22 cellular contexts compared by ENCODE assay signal in the genomic region with DNA sequence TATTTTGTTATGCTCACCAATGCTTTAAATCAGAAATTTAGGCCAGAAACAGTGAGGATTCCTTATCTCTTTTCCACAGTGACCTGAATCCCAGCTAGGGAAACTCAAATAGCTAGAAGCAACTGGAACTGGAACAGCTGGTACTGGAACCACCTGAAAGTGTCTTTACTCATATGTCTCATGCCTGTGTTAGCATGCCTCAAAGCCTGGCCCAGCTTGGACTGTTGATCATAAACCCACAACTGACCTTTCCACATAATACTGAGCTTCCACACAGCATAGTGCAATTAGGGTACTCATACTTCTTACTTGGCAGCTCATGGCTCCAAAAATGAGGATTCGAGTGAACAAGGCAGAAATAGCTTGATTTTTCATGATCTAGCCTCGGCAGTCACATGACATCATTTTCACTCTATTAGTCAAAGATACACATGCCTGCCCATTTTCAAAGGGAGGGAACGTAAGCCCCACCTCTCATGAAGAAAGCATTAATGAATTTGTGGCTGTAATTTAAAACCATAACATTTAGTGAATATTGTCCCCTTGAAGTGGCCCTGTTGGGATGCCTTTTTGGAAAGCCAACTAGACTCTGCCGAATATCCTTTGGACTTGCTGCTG.
DNase-seq lines count a peak whose midpoint lies in the region; ATAC-seq, FAIRE-seq and TF ChIP-seq lines count a peak whose summit lies in the region.
"Had no signal": no experiment of that assay in that cellular context is flagged by ENCODE, and none has a peak within 500 bp of the region (broad histone marks: within the 10 kb centered on the region; RNA-seq: fewer than 3 reads in every experiment).

No MANE protein-coding gene starts in this region.

- peaks cover 4% of the 10 kb centered on the region for H3K4me1 Mint-ChIP-seq in activated T-cell treated with anti-CD3 and anti-CD28 coated beads, Interleukin-2, amount 50 U/mL, for 4 hours (ENCODE audit: low read depth)

- no peaks in the 10 kb centered on the region for H3K9me3 ChIP-seq in K562 (replicated peaks; ENCODE audit: control insufficient read depth, insufficient read depth, low read depth, low read length)
- no peaks in the 10 kb centered on the region for H3K9me3 ChIP-seq in neutrophil
- H3K9me3 ChIP-seq: SJCRH30 had no signal

- intact Hi-C loops in K562 (cut with micrococcal nuclease), result loop anchor here (1.0 to 10.0 kb wide), 2 partner anchors 82 to 161 kb away; a partner anchor contains a TSS

- H3K79me2 ChIP-seq in K562 (ENCODE audit: control insufficient read depth, insufficient read depth, low read length), result no peaks in the 10 kb centered on the region

- FAIRE-seq in K562 (lab: Jason Lieb, UNC), result no peak
- FAIRE-seq: D721Med had no signal

- H3K27me3 Mint-ChIP-seq in activated T-cell treated with anti-CD3 and anti-CD28 coated beads, Interleukin-2, amount 50 U/mL, for 4 hours (ENCODE audit: low read depth), result no peaks in the 10 kb centered on the region

- H3K27me3 ChIP-seq in GM06990 (replicated peaks; ENCODE audit: control insufficient read depth, insufficient read depth, low read length) (no peaks in the 10 kb centered on the region), K562 (ENCODE audit: control insufficient read depth in 2 of 2, insufficient read depth in 2 of 2, low read length in 2 of 2) (peaks cover 3 to 17% of the 10 kb centered on the region in 2 experiments), neutrophil (no peaks in the 10 kb centered on the region)
- H3K27me3 ChIP-seq: BLaER1, SJCRH30 had no signal

- H3K4me3 ChIP-seq in GM06990 (replicated peaks; ENCODE audit: low read depth, low read length) (no peak overlapping the region), K562 (no peak overlapping the region), neutrophil (ENCODE audit: low read depth in 1 of 2, low read length in 1 of 2) (no peak overlapping the region)
- H3K4me3 ChIP-seq: BLaER1, SJCRH30 had no signal

- peak; percentile 20 for DNase-seq in GM06990 (ENCODE audit: extremely low read depth, insufficient read length)
- no peak for DNase-seq in K562 (ENCODE audit: extremely low read depth in 1 of 4, low spot score in 3 of 4)
- no peak for DNase-seq in activated T-cell treated with anti-CD3 and anti-CD28 coated beads, Interleukin-2, amount 50 U/mL, for 4 hours
- DNase-seq in effector CD8-positive, alpha-beta T cell (lab: John Stamatoyannopoulos, UW), result no peak
- DNase-seq: H7, NCI-H1092 treated with DMSO at 0.1 percent for 48 hours, NCI-H1436, NCI-H187 treated with DMSO at 0.1 percent for 48 hours, NCI-H2171 treated with DMSO at 0.1 percent for 48 hours, NCI-H345, NCI-H510A treated with DMSO at 0.1 percent for 48 hours, NCI-H748 treated with DMSO at 0.1 percent for 48 hours, PC-3, SJCRH30 had no signal

- no peaks in the 10 kb centered on the region for H3K9me1 ChIP-seq in K562 (ENCODE audit: control insufficient read depth, insufficient read depth, low read length)

- in situ Hi-C loops in K562 (cut with MboI), result no loop called here

- H4K20me1 ChIP-seq in K562 (replicated peaks; ENCODE audit: control insufficient read depth, insufficient read depth, low read length), result no peaks in the 10 kb centered on the region
- H4K20me1 ChIP-seq: BLaER1 had no signal

- peak; percentile 38 for ATAC-seq in HG02885 (IDR thresholded peaks at IDR 0.05; ENCODE audit: poor library complexity, unreplicated experiment)
- no peak for ATAC-seq in K562
- no peak for ATAC-seq in GM18517 (IDR thresholded peaks at IDR 0.05; ENCODE audit: unreplicated experiment)
- no peak for ATAC-seq in activated T-cell treated with anti-CD3 and anti-CD28 coated beads, Interleukin-2, amount 50 U/mL, for 4 hours
- ATAC-seq: PC-3, Right ventricle myocardium inferior, SK-N-SH treated with all-trans-retinoic acid at 6 μM for 48 hours had no signal

- no peak for TF ChIP-seq EP300 in K562 (IDR thresholded peaks at IDR 0.05; ENCODE audit: low read length)

- POLR2A ChIA-PET in K562 (lab: Yijun Ruan, JAX), result no interaction called here

- BruUV-seq in K562 (replicated peaks; lab: Mats Ljungman, UMichigan), result no TSS peak

- TF ChIP-seq RAD21 in K562 (CRISPR knock-in tag; conservative IDR thresholded peaks at IDR 0.05 in 1 of 2, IDR thresholded peaks at IDR 0.05 in 1 of 2), result no peak

- WGBS in K562 (ENCODE audit: insufficient coverage, low coverage, missing lambda C conversion rate), result 15% methylated on average over 4 of the region's 4 CpGs

- no peak for TF ChIP-seq POLR2A in K562 (conservative IDR thresholded peaks at IDR 0.05)

- H3K9ac ChIP-seq in K562 (ENCODE audit: insufficient read depth in 1 of 2, low read depth in 2 of 2, low read length in 2 of 2), result no peak overlapping the region
- H3K9ac ChIP-seq: BLaER1 had no signal

- H3K36me3 ChIP-seq in GM06990 (ENCODE audit: control insufficient read depth, insufficient read depth, low read length) (no peaks in the 10 kb centered on the region), K562 (ENCODE audit: control insufficient read depth, insufficient read depth, low read length) (no peaks in the 10 kb centered on the region), neutrophil (no peaks in the 10 kb centered on the region)
- H3K36me3 ChIP-seq: BLaER1, SJCRH30 had no signal

- H2AFZ ChIP-seq in K562 (ENCODE audit: low read depth, low read length), result no peak overlapping the region

- H3K9me3 Mint-ChIP-seq in activated T-cell treated with anti-CD3 and anti-CD28 coated beads, Interleukin-2, amount 50 U/mL, for 4 hours, result no peaks in the 10 kb centered on the region

- no peak overlapping the region for H3K27ac ChIP-seq in K562 (ENCODE audit: extremely low read depth, low read depth, low read length)
- peak overlapping the region; percentile 61 for H3K27ac ChIP-seq in neutrophil
- H3K27ac ChIP-seq: BLaER1, SJCRH30 had no signal

- H3K4me2 ChIP-seq in K562 (ENCODE audit: insufficient read depth, low read length), result no peak overlapping the region
- H3K4me2 ChIP-seq: BLaER1 had no signal

- H3K36me3 Mint-ChIP-seq in activated T-cell treated with anti-CD3 and anti-CD28 coated beads, Interleukin-2, amount 50 U/mL, for 4 hours (ENCODE audit: insufficient read depth), result no peaks in the 10 kb centered on the region
- H3K36me3 Mint-ChIP-seq: CD4-positive, CD25-positive, alpha-beta regulatory T cell had no signal

- CTCF ChIA-PET in K562 (lab: Yijun Ruan, JAX; ENCODE audit: low intra/inter-chr PET ratio), result no interaction called here

- H3K4me1 ChIP-seq in K562 (replicated peaks in 1 of 2; ENCODE audit: control insufficient read depth in 2 of 2, insufficient read depth in 2 of 2, low read length in 2 of 2) (no peaks in the 10 kb centered on the region), neutrophil (ENCODE audit: control insufficient read depth in 1 of 2, insufficient read depth in 1 of 2, low read depth in 1 of 2, low read length in 1 of 2) (peaks cover 19 to 23% of the 10 kb centered on the region in 2 experiments)
- H3K4me1 ChIP-seq: BLaER1, SJCRH30 had no signal

- no peak overlapping the region for H3K4me3 Mint-ChIP-seq in activated T-cell treated with anti-CD3 and anti-CD28 coated beads, Interleukin-2, amount 50 U/mL, for 4 hours
- H3K4me3 Mint-ChIP-seq: CD4-positive, CD25-positive, alpha-beta regulatory T cell had no signal

- TF ChIP-seq CTCF in GM06990 (IDR thresholded peaks at IDR 0.05; ENCODE audit: insufficient read depth, low read length, poor library complexity, severe bottlenecking) (no peak), K562 (IDR thresholded peaks at IDR 0.05 in 2 of 3, conservative IDR thresholded peaks at IDR 0.05 in 1 of 3; ENCODE audit: insufficient read depth in 2 of 3, low read depth in 1 of 3, low read length in 3 of 3) (no peak), neutrophil (IDR thresholded peaks at IDR 0.05) (no peak)

TF ChIP-seq in K562, 482 proteins besides CTCF, POLR2A, EP300 and RAD21:
- TF ChIP-seq, protein P1, sequence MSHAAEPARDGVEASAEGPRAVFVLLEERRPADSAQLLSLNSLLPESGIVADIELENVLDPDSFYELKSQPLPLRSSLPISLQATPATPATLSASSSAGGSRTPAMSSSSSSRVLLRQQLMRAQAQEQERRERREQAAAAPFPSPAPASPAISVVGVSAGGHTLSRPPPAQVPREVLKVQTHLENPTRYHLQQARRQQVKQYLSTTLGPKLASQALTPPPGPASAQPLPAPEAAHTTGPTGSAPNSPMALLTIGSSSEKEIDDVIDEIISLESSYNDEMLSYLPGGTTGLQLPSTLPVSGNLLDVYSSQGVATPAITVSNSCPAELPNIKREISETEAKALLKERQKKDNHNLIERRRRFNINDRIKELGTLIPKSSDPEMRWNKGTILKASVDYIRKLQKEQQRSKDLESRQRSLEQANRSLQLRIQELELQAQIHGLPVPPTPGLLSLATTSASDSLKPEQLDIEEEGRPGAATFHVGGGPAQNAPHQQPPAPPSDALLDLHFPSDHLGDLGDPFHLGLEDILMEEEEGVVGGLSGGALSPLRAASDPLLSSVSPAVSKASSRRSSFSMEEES (CRISPR knock-in tag; IDR thresholded peaks at IDR 0.05), result peak; percentile 60
- TF ChIP-seq KAT8 (IDR thresholded peaks at IDR 0.05; ENCODE audit: low read depth), result no peak
